ENCODE assay signal across 1 cellular context in genomic region chr7:34928052-34928451, GRCh38.
TF ChIP-seq lines count a peak whose summit lies in the region.

No MANE protein-coding gene starts in this region.

TF ChIP-seq in H1, 55 proteins besides CTCF, POLR2A, EP300 and RAD21 (continued from another document):
- TF ChIP-seq CHD7 (IDR thresholded peaks at IDR 0.05; ENCODE audit: insufficient replicate concordance, low read length): no peak
- no peak for TF ChIP-seq SRF (IDR thresholded peaks at IDR 0.05; ENCODE audit: low read depth, low read length)
- TF ChIP-seq RBBP5 (IDR thresholded peaks at IDR 0.05; ENCODE audit: borderline replicate concordance, low read depth, low read length): no peak
